20 cellular contexts compared by ENCODE assay signal in genomic region chr13:64333888-64334287, GRCh38.
"Had no signal": no experiment of that assay in that cellular context is flagged by ENCODE, and none has a peak within 500 bp of the region (broad histone marks: within the 10 kb centered on the region; RNA-seq: fewer than 3 reads in every experiment).

No MANE protein-coding gene starts in this region.

- H3K36me3 ChIP-seq: SJSA1 had no signal

- H3K27ac ChIP-seq: SJSA1, SK-N-MC had no signal

- H3K9me3 ChIP-seq: SJSA1 had no signal

- DNase-seq: KBM-7, NCI-H1092, NCI-H1105 treated with DMSO at 0.1 percent for 48 hours, NCI-H1417 treated with DMSO at 0.1 percent for 48 hours, NCI-H146, NCI-H1694 treated with DMSO at 0.1 percent for 48 hours, NCI-H1930, NCI-H2081, NCI-H2171, NCI-H226, NCI-H446, NCI-H510A, NCI-H524 treated with DMSO at 0.1 percent for 48 hours, NCI-H69, NCI-H774, Right ventricle myocardium superior, RPMI8226, SIG-M5 had no signal

- H3K4me1 ChIP-seq: SJSA1 had no signal

- H3K4me3 ChIP-seq: SJSA1, SK-N-MC had no signal

- H3K27me3 ChIP-seq: SJSA1 had no signal
